12 cellular contexts compared by ENCODE assay signal in the genomic region with DNA sequence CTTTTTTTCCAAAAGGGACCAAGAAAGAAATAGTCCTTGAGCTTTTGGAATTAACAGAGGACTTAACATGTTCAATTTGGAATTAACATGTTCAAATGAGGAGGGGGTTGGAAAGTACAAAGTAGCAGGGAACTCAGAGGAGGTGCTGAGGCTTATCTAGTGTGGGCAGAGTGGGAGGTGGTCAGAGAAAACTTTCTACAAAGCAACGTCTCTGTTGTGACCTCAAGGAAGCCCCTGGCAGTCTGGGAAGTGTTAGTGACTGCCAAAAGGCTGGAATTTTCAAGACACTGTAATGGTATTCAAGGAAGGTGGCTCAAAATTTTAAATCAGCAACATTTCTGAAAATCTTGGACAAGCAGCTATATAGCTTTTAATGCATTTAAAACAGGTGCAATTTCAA.
DNase-seq lines count a peak whose midpoint lies in the region; ATAC-seq and TF ChIP-seq lines count a peak whose summit lies in the region.
"Had no signal": no experiment of that assay in that cellular context is flagged by ENCODE, and none has a peak within 500 bp of the region (broad histone marks: within the 10 kb centered on the region; RNA-seq: fewer than 3 reads in every experiment).

No MANE protein-coding gene starts in this region.

- TF ChIP-seq POLR2A in erythroblast (IDR thresholded peaks at IDR 0.05; ENCODE audit: low read length): no peak

- DNase-seq in EH (ENCODE audit: low read depth) (peak; percentile 21), OCI-M1 (lab: John Stamatoyannopoulos, UW) (peak; percentile 24), astrocyte of the hippocampus (ENCODE audit: low read depth, low spot score) (peak; percentile 57), erythroblast (lab: John Stamatoyannopoulos, UW) (peak; percentile 9 to 19), posterior cingulate gyrus (no peak), foreskin melanocyte (no peak), NCI-H1417 (lab: John Stamatoyannopoulos, UW) (no peak)
- DNase-seq: Caco-2; CD4-positive, CD25-positive, alpha-beta regulatory T cell; GDM1; GM23248 had no signal

- intact Hi-C loops in posterior cingulate gyrus (cut with DNase I): no loop called here

- ATAC-seq in HG02588 (IDR thresholded peaks at IDR 0.05; ENCODE audit: unreplicated experiment): no peak

Comparison
In these comparisons a context has a peak if more than half of its experiments do, and no peak if none do; other contexts are left out.
1. DNase-seq: peak in EH (single experiment), OCI-M1 (single experiment), astrocyte of the hippocampus (single experiment) and erythroblast (2 of 2); none in posterior cingulate gyrus (0 of 10), foreskin melanocyte (single experiment) and NCI-H1417 (0 of 3).